24 cellular contexts compared by ENCODE assay signal in genomic region chr6:140354296-140354695, GRCh38.
"Had no signal": no experiment of that assay in that cellular context is flagged by ENCODE, and none has a peak within 500 bp of the region (broad histone marks: within the 10 kb centered on the region; RNA-seq: fewer than 3 reads in every experiment).

No MANE protein-coding gene starts in this region.

- H3K36me3 ChIP-seq: stomach, suprapubic skin, thoracic aorta, thyroid gland, tibial artery, tibial nerve, transverse colon, upper lobe of left lung, upper lobe of right lung, uterus, vagina had no signal

- H3K4me3 ChIP-seq: stomach, suprapubic skin, testis, thoracic aorta, thyroid gland, tibial artery, tibial nerve, transverse colon, upper lobe of left lung, upper lobe of right lung, uterus, vagina had no signal

- H3K27ac ChIP-seq: stomach, suprapubic skin, testis, thoracic aorta, thyroid gland, tibial artery, tibial nerve, transverse colon, upper lobe of left lung, upper lobe of right lung, uterus, vagina had no signal

- H3K9me3 ChIP-seq: stomach, suprapubic skin, testis, thoracic aorta, thyroid gland, tibial artery, tibial nerve, transverse colon, upper lobe of left lung, upper lobe of right lung, uterus, vagina had no signal

- H3K4me1 ChIP-seq: stomach, suprapubic skin, testis, thyroid gland, transverse colon, upper lobe of left lung, upper lobe of right lung, uterus, vagina had no signal

- DNase-seq: stimulated activated CD4-positive, alpha-beta T cell treated with anti-CD3 and anti-CD28 coated beads, Interleukin-2, amount 100 ng/mL, for 48 hours; stimulated activated CD4-positive, alpha-beta T cell treated with anti-CD3 and anti-CD28 coated beads, Interleukin-4, amount 100 ng/mL, for 1 hour; stimulated activated CD4-positive, alpha-beta T cell treated with anti-CD3 and anti-CD28 coated beads, Interleukin-4, amount 100 ng/mL, for 24 hours; stimulated activated CD4-positive, alpha-beta T cell treated with anti-CD3 and anti-CD28 coated beads, Interleukin-4, amount 100 ng/mL, for 4 hours; stimulated activated CD8-positive, alpha-beta memory T cell treated with anti-CD3 and anti-CD28 coated beads, Interleukin-4, amount 100 ng/mL, for 48 hours; stimulated activated naive B cell treated with anti-CD40 and anti-IgM and Interleukin-4, amounts not matched to agents 10 μg/mL and 1 μg/mL and 100 μg/mL, for 72 hours; stimulated activated naive CD4-positive, alpha-beta T cell; stimulated activated naive CD4-positive, alpha-beta T cell treated with Interleukin-2 at 50 U/mL for 16 hours; stimulated activated naive CD8-positive, alpha-beta T cell treated with anti-CD3 and anti-CD28 coated beads, Interleukin-15, amount 100 ng/mL, for 72 hours; stimulated activated naive CD8-positive, alpha-beta T cell treated with anti-CD3 and anti-CD28 coated beads, Interleukin-15, Interleukin-2, amounts not matched to agents 100 U/mL and 50 U/mL, for 24 hours; stomach; substantia nigra; testis; thyroid gland; tibial artery; transverse colon; trophoblast cell; upper lobe of left lung; upper lobe of right lung; uterus had no signal

- H3K27me3 ChIP-seq: stomach, suprapubic skin, testis, thyroid gland, tibial artery, tibial nerve, transverse colon, upper lobe of left lung, upper lobe of right lung, uterus, vagina had no signal
